Comparison of ENCODE assay signal across 8 cellular contexts in the genomic region with DNA sequence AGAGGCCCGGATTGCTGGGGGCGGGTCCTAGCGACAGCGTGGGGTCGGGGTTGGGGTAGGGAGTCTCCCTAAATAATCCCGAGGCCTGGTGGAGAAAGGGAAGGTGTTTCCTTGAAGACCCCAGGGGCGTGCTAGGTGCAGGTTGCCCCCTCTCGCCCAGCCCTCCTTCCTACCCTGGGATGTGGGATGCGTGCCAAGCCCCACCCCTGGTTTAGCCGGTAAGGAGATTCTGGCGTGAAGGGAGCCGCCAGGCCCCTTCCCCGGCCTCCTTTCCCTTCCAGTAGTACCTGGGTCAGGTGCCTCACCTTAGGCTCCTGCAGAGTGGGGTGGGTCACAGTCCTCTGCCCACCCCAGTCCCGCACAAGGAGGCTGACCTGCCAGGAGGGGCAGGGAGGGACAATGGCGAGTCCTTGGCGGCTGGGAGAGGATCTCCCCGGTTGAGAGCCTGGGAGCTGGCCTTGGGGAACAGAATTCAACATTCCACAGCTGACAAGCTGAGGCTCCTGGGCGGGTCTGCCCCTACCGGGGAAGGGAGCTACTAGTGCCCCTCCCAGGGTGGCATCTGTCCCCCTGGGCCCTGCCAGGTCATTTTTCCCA.
DNase-seq lines count a peak whose midpoint lies in the region; ATAC-seq and TF ChIP-seq lines count a peak whose summit lies in the region.

No MANE protein-coding gene starts in this region.

- in situ Hi-C loops in brain microvascular endothelial cell (cut with HindIII; ENCODE audit: low pct_ligation_motif_present, low sequenced_read_pairs), result no loop called here

- H3K4me3 ChIP-seq in brain microvascular endothelial cell (ENCODE audit: low read depth, low read length), result peak overlapping the region; percentile 80
- peak overlapping the region; percentile 87 to 90 for H3K4me3 ChIP-seq in stomach smooth muscle (ENCODE audit: low read length in 2 of 2)

- no peak for ATAC-seq in GM18907 (IDR thresholded peaks at IDR 0.05; ENCODE audit: unreplicated experiment)

- H3K4me1 ChIP-seq in ES-I3 (ENCODE audit: insufficient read depth, low read length) (peaks cover 16% of the 10 kb centered on the region; the same call in 1 of the 2 replicates), stomach smooth muscle (ENCODE audit: control insufficient read depth, insufficient read depth, low read length) (peaks cover 19% of the 10 kb centered on the region)

- DNase-seq in NCI-H2029 (lab: John Stamatoyannopoulos, UW), result peak; percentile 40
- no peak for DNase-seq in brain microvascular endothelial cell
- DNase-seq in kidney tubule cell (ENCODE audit: low spot score), result peak; percentile 50
- DNase-seq in stimulated activated CD4-positive, alpha-beta T cell treated with anti-CD3 and anti-CD28 coated beads, Interleukin-2, amount 100 ng/mL, for 24 hours, result no peak
- no peak for DNase-seq in globus pallidus (ENCODE audit: low spot score)

- no peaks in the 10 kb centered on the region; the same call in 1 of the 2 replicates for H3K36me3 ChIP-seq in ES-I3 (ENCODE audit: insufficient read depth, low read length)
- H3K36me3 ChIP-seq in brain microvascular endothelial cell (replicated peaks), result peaks cover 3% of the 10 kb centered on the region
- H3K36me3 ChIP-seq in stomach smooth muscle (ENCODE audit: control insufficient read depth in 2 of 2, insufficient read depth in 2 of 2, low read length in 2 of 2), result peaks cover 4 to 5% of the 10 kb centered on the region in 2 donors

- no peaks in the 10 kb centered on the region for H3K27me3 ChIP-seq in brain microvascular endothelial cell (replicated peaks)
- H3K27me3 ChIP-seq in stomach smooth muscle (ENCODE audit: control insufficient read depth in 1 of 2, insufficient read depth in 2 of 2, low read length in 2 of 2), result no peaks in the 10 kb centered on the region

- H3K27ac ChIP-seq in brain microvascular endothelial cell, result no peak overlapping the region
- peak overlapping the region; percentile 41 for H3K27ac ChIP-seq in stomach smooth muscle (ENCODE audit: low read length)

- H3K9me3 ChIP-seq in ES-I3 (ENCODE audit: control insufficient read depth, insufficient read depth, low read length) (no peaks in the 10 kb centered on the region), stomach smooth muscle (ENCODE audit: control insufficient read depth in 2 of 2, low read length in 2 of 2) (no peaks in the 10 kb centered on the region)

- H3K9ac ChIP-seq in ES-I3 (ENCODE audit: low read depth, low read length) (peak overlapping the region; percentile 89), stomach smooth muscle (ENCODE audit: low read length in 2 of 2) (peak overlapping the region; percentile 88 to 94)

- no peak for TF ChIP-seq CTCF in brain microvascular endothelial cell (IDR thresholded peaks at IDR 0.05; ENCODE audit: low read depth, low read length, missing control alignments)

Comparison
In these comparisons a context has a peak if more than half of its experiments do, and no peak if none do; other contexts are left out.
1. DNase-seq: peak in NCI-H2029 (single experiment) and kidney tubule cell (single experiment); none in brain microvascular endothelial cell (single experiment), stimulated activated CD4-positive, alpha-beta T cell treated with anti-CD3 and anti-CD28 coated beads, Interleukin-2, amount 100 ng/mL, for 24 hours (0 of 2) and globus pallidus (single experiment).